In genomic region chr19:3511506-3512251, GRCh38 we compare ENCODE assay signal across 18 cellular contexts. TPM values are rescaled to one million over a fixed set of nuclear protein-coding genes. Genes with fewer than 3 reads are reported as not detected.
DNase-seq lines count a peak whose midpoint lies in the region; ATAC-seq and TF ChIP-seq lines count a peak whose summit lies in the region.
"Had no signal": no experiment of that assay in that cellular context is flagged by ENCODE, and none has a peak within 500 bp of the region (broad histone marks: within the 10 kb centered on the region; RNA-seq: fewer than 3 reads in every experiment).

No MANE protein-coding gene starts in this region.

- H3K27ac Mint-ChIP-seq in effector memory CD8-positive, alpha-beta T cell = peak overlapping the region; percentile 62 to 86
- no peak overlapping the region for H3K27ac Mint-ChIP-seq in endothelial cell (ENCODE audit: unreplicated experiment)

- H3K27ac ChIP-seq in RWPE2 (ENCODE audit: poor library complexity, severe bottlenecking) = no peak overlapping the region
- H3K27ac ChIP-seq in substantia nigra (ENCODE audit: low read depth, low read length, poor library complexity, severe bottlenecking) = peak overlapping the region; percentile 35
- H3K27ac ChIP-seq: SJCRH30 had no signal

- no peak for TF ChIP-seq CTCF in RWPE2 (IDR thresholded peaks at IDR 0.05; ENCODE audit: poor library complexity, severe bottlenecking)
- no peak for TF ChIP-seq CTCF in endothelial cell (IDR thresholded peaks at IDR 0.05; ENCODE audit: unreplicated experiment)

- peaks cover 33% of the 10 kb centered on the region for H3K36me3 ChIP-seq in RWPE2 (ENCODE audit: low read depth)

- no peaks in the 10 kb centered on the region for H3K27me3 ChIP-seq in RWPE2 (ENCODE audit: insufficient read depth, poor library complexity, severe bottlenecking)
- H3K27me3 ChIP-seq: SJCRH30 had no signal

- no peaks in the 10 kb centered on the region for H3K9me3 Mint-ChIP-seq in effector memory CD8-positive, alpha-beta T cell
- H3K9me3 Mint-ChIP-seq in endothelial cell (ENCODE audit: unreplicated experiment) = no peaks in the 10 kb centered on the region
- H3K9me3 Mint-ChIP-seq: H9 had no signal

- H3K4me3 Mint-ChIP-seq in effector memory CD8-positive, alpha-beta T cell = peak overlapping the region in 1 of 2 donors; percentile 38
- no peak overlapping the region for H3K4me3 Mint-ChIP-seq in endothelial cell (ENCODE audit: unreplicated experiment)
- H3K4me3 Mint-ChIP-seq: CD14-positive monocyte, H9 had no signal

- H3K4me3 ChIP-seq in RWPE2 (ENCODE audit: severe bottlenecking) = no peak overlapping the region
- H3K4me3 ChIP-seq: SJCRH30 had no signal

- H3K27me3 Mint-ChIP-seq in effector memory CD8-positive, alpha-beta T cell = no peaks in the 10 kb centered on the region
- H3K27me3 Mint-ChIP-seq in endothelial cell (ENCODE audit: unreplicated experiment) = peaks cover 9% of the 10 kb centered on the region

- DNase-seq in RWPE2 (ENCODE audit: low spot score) (peak; percentile 38), substantia nigra (lab: John Stamatoyannopoulos, UW) (peak in 1 of 49 donors; percentile 66), endothelial cell (ENCODE audit: low spot score) (no peak)
- DNase-seq in effector memory CD8-positive, alpha-beta T cell = no peak
- no peak for DNase-seq in stimulated activated CD4-positive, alpha-beta T cell treated with anti-CD3 and anti-CD28 coated beads, Interleukin-2, amount 100 ng/mL, for 24 hours
- DNase-seq: ACHN, DMS79 treated with DMSO at 0.1 percent for 48 hours, H9, NCI-H1417, NCI-H187 treated with DMSO at 0.1 percent for 48 hours, NCI-H2227 treated with DMSO at 0.1 percent for 48 hours, NCI-H524 treated with DMSO at 0.1 percent for 48 hours, PC-3, RPMI8226, SJCRH30 had no signal

- H3K36me3 Mint-ChIP-seq in effector memory CD8-positive, alpha-beta T cell (ENCODE audit: insufficient read depth) = peaks cover 41% of the 10 kb centered on the region
- H3K36me3 Mint-ChIP-seq in endothelial cell (ENCODE audit: low read depth, unreplicated experiment) = peaks cover 20% of the 10 kb centered on the region

- H3K9me3 ChIP-seq in RWPE2 (ENCODE audit: severe bottlenecking) = no peaks in the 10 kb centered on the region
- H3K9me3 ChIP-seq: SJCRH30 had no signal

- ATAC-seq in RWPE2 (ENCODE audit: low read depth) = no peak
- no peak for ATAC-seq in effector memory CD8-positive, alpha-beta T cell (replicated peaks)
- ATAC-seq: HepG2, PC-3 had no signal

- peaks cover 50 to 62% of the 10 kb centered on the region in 2 donors for H3K4me1 Mint-ChIP-seq in effector memory CD8-positive, alpha-beta T cell (ENCODE audit: low read depth in 2 of 2)
- peaks cover 6% of the 10 kb centered on the region for H3K4me1 Mint-ChIP-seq in endothelial cell (ENCODE audit: unreplicated experiment)

- H3K4me1 ChIP-seq in RWPE2 (ENCODE audit: insufficient read depth, poor library complexity, severe bottlenecking) = peaks cover 19% of the 10 kb centered on the region
- H3K4me1 ChIP-seq: SJCRH30 had no signal

RNA-seq across cellular contexts. Expression of gene FZR1, which starts 5.6 kb away (rescaled TPM):
- total RNA-seq in endothelial cell (ENCODE audit: unreplicated experiment) = 38.9 TPM

RNA-seq across cellular contexts. Expression of gene DOHH, which starts 11.2 kb away (rescaled TPM):
- 8.7 TPM for total RNA-seq in endothelial cell (ENCODE audit: unreplicated experiment)

RNA-seq across cellular contexts. Expression of gene TEKTIP1, which starts 27.3 kb away (rescaled TPM):
- total RNA-seq in endothelial cell (ENCODE audit: unreplicated experiment) = 1.4 TPM
- total RNA-seq: HepG2, M059J, PC-3, SJCRH30 had no signal

RNA-seq across cellular contexts. Expression of gene SMIM44, which starts 28.4 kb away (rescaled TPM):
- not detected for total RNA-seq in endothelial cell (ENCODE audit: unreplicated experiment)
- total RNA-seq: H9, HepG2, M059J, PC-3, SJCRH30 had no signal

RNA-seq across cellular contexts. Expression of gene SMIM24, which starts 31.4 kb away (rescaled TPM):
- total RNA-seq in endothelial cell (ENCODE audit: unreplicated experiment) = not detected
- total RNA-seq: M059J, SJCRH30 had no signal
